8 cellular contexts compared by ENCODE assay signal in genomic region chr20:64083380-64084208, GRCh38. TPM values are rescaled to one million over a fixed set of nuclear protein-coding genes. Genes with fewer than 3 reads are reported as not detected.
DNase-seq lines count a peak whose midpoint lies in the region; TF ChIP-seq lines count a peak whose summit lies in the region.

No MANE protein-coding gene starts in this region.

- H3K4me3 ChIP-seq in BE2C (ENCODE audit: low read depth, low read length) (peak overlapping the region; percentile 63), HFF-Myc (replicated peaks; ENCODE audit: low read depth, low read length) (peak overlapping the region; percentile 31)

- peak; percentile 94 for DNase-seq in BE2C
- no peak for DNase-seq in HFF-Myc (ENCODE audit: extremely low read depth, low read depth)
- peak; percentile 29 for DNase-seq in NOMO-1 treated with dmso at 0.1 percent for 144 hours (lab: John Stamatoyannopoulos, UW; ENCODE audit: unreplicated experiment)
- DNase-seq in activated T-cell treated with anti-CD3 and anti-CD28 coated beads, Interleukin-2, amount 50 U/mL, for 1 hour = peak; percentile 72
- peak; percentile 75 to 77 for DNase-seq in erythroblast (lab: John Stamatoyannopoulos, UW)
- DNase-seq in myocyte (ENCODE audit: low read depth) = peak; percentile 62
- peak; percentile 65 for DNase-seq in stimulated activated naive CD4-positive, alpha-beta T cell treated with Interleukin-2 at 50 U/mL for 16 hours (lab: John Stamatoyannopoulos, UW)
- DNase-seq in LoVo (ENCODE audit: low spot score) = no peak

- no peaks in the 10 kb centered on the region for H3K9me3 ChIP-seq in BE2C

- H3K4me1 ChIP-seq in BE2C = peaks cover 9% of the 10 kb centered on the region

- H3K36me3 ChIP-seq in BE2C = no peaks in the 10 kb centered on the region

- peak; percentile 63 for TF ChIP-seq CTCF in BE2C (IDR thresholded peaks at IDR 0.05; ENCODE audit: low read depth, low read length)
- peak; percentile 46 for TF ChIP-seq CTCF in HFF-Myc (IDR thresholded peaks at IDR 0.05; ENCODE audit: low read depth, low read length, missing control alignments)

- no peak for TF ChIP-seq POLR2A in erythroblast (IDR thresholded peaks at IDR 0.05; ENCODE audit: low read length)

- H3K27me3 ChIP-seq in BE2C = no peaks in the 10 kb centered on the region

RNA-seq across cellular contexts. Expression of gene LKAAEAR1, which starts 0.6 kb away (rescaled TPM):
- polyA plus RNA-seq in BE2C (2012; ENCODE audit: insufficient read depth, insufficient read length, low read depth) = 1.0 TPM
- 0.24 TPM in 1 of 2 replicates, not detected in the other for total RNA-seq in myocyte
- 0.10 TPM for polyA plus RNA-seq in myocyte (2012)

RNA-seq across cellular contexts. Expression of gene OPRL1, which starts 3.7 kb away (rescaled TPM):
- 2.7 TPM for polyA plus RNA-seq in BE2C (2012; ENCODE audit: insufficient read depth, insufficient read length, low read depth)
- total RNA-seq in myocyte = 1.0 and 1.1 TPM in 2 replicates
- 1.5 TPM for polyA plus RNA-seq in myocyte (2012)

RNA-seq across cellular contexts. Expression of gene RGS19, which starts 4.3 kb away (rescaled TPM):
- polyA plus RNA-seq in BE2C (2012; ENCODE audit: insufficient read depth, insufficient read length, low read depth) = 31.1 TPM
- 10.7 and 16.4 TPM in 2 replicates for total RNA-seq in myocyte
- 14.0 TPM for polyA plus RNA-seq in myocyte (2012)

RNA-seq across cellular contexts. Expression of gene TCEA2, which starts 20.6 kb away (rescaled TPM):
- polyA plus RNA-seq in BE2C (2012; ENCODE audit: insufficient read depth, insufficient read length, low read depth) = 202 TPM
- total RNA-seq in myocyte = 18.9 and 21.6 TPM in 2 replicates
- 113 TPM for polyA plus RNA-seq in myocyte (2012)

RNA-seq across cellular contexts. Expression of gene NPBWR2, which starts 23.8 kb away (rescaled TPM):
- 0.76 TPM for polyA plus RNA-seq in BE2C (2012; ENCODE audit: insufficient read depth, insufficient read length, low read depth)
- not detected in 2 replicates for total RNA-seq in myocyte
- polyA plus RNA-seq in myocyte (2012) = not detected

Comparison
In these comparisons a context has a peak if more than half of its experiments do, and no peak if none do; other contexts are left out.
1. DNase-seq: peak in BE2C (single experiment), NOMO-1 treated with dmso at 0.1 percent for 144 hours (single experiment), activated T-cell treated with anti-CD3 and anti-CD28 coated beads, Interleukin-2, amount 50 U/mL, for 1 hour (single experiment), erythroblast (2 of 2), myocyte (single experiment) and stimulated activated naive CD4-positive, alpha-beta T cell treated with Interleukin-2 at 50 U/mL for 16 hours (single experiment); none in HFF-Myc (single experiment) and LoVo (single experiment).